ENCODE assay signal across 8 cellular contexts in the genomic region with DNA sequence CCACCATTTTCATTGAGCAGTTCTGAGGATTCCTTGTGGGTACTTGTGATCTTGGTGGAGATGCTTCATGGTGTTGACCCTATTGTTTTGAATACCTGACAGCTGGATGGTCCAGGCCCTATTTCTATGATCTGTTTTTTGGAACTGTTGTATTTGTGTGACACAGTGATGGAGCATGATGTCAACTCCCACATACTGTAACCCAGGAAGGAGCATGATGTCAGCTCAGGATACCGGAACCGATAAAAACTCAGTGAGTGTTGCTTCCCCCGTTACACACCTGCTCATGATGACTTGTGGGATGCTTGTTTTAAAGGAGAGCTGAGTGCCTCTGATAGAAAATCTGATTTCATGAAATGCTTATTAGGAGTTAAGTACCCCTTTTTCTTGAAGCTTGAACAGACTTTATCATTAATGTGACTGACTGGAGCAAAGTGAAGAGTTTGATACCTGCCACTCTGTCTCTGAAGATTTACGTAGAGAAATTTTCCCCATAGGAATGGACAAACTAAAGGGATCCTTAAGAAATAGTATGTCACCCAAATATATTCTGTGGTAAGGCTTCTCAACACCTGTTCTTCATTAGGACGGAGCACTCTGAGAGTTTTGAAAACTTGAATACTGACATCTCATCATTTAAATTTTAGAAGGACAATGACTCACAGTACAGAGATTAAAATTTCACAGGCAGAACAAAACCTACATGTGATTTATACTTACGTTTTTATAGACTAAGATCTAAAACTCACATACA. TPM values are rescaled to one million over a fixed set of nuclear protein-coding genes. Genes with fewer than 3 reads are reported as not detected.
DNase-seq lines count a peak whose midpoint lies in the region; ATAC-seq, FAIRE-seq and TF ChIP-seq lines count a peak whose summit lies in the region.
"Had no signal": no experiment of that assay in that cellular context is flagged by ENCODE, and none has a peak within 500 bp of the region (broad histone marks: within the 10 kb centered on the region; RNA-seq: fewer than 3 reads in every experiment).

No MANE protein-coding gene starts in this region.

- peak overlapping the region; percentile 88 for H3K4me2 ChIP-seq in keratinocyte (ENCODE audit: control insufficient read depth, extremely low read depth, insufficient read depth, low read depth, low read length)

- H3K9me1 ChIP-seq in keratinocyte (ENCODE audit: control insufficient read depth, extremely low read depth, insufficient read depth, low read length) = no peaks in the 10 kb centered on the region

- H3K9me3 ChIP-seq in Panc1 (ENCODE audit: control insufficient read depth, insufficient read depth, low read depth, low read length) = no peaks in the 10 kb centered on the region
- H3K9me3 ChIP-seq in keratinocyte (ENCODE audit: control insufficient read depth, low read depth, low read length) = no peaks in the 10 kb centered on the region

- TF ChIP-seq CTCF in Panc1 (IDR thresholded peaks at IDR 0.05) = no peak
- TF ChIP-seq CTCF in keratinocyte (optimal IDR thresholded peaks at IDR 0.05 in 1 of 3, IDR thresholded peaks at IDR 0.05 in 1 of 3, conservative IDR thresholded peaks at IDR 0.05 in 1 of 3; ENCODE audit: extremely low read depth in 1 of 3, insufficient read depth in 2 of 3, low read length in 3 of 3) = no peak

- H3K4me1 ChIP-seq in Panc1 (ENCODE audit: control insufficient read depth, insufficient read depth, low read length) (peaks cover 39% of the 10 kb centered on the region), keratinocyte (ENCODE audit: control insufficient read depth, extremely low read depth, insufficient read depth, low read length) (peaks cover 47% of the 10 kb centered on the region)

- FAIRE-seq in keratinocyte (lab: Jason Lieb, UNC) = peak; percentile 13

- H3K4me1 Mint-ChIP-seq in activated naive CD8-positive, alpha-beta T cell (ENCODE audit: low read depth) = peaks cover 79% of the 10 kb centered on the region
- H3K4me1 Mint-ChIP-seq in stimulated activated naive CD8-positive, alpha-beta T cell treated with anti-CD3 and anti-CD28 coated beads, Interleukin-15, amount 100 ng/mL, for 72 hours = peaks cover 74% of the 10 kb centered on the region

- CTCF ChIA-PET in Panc1 (lab: Charles Lee) = interaction anchor here (1.2 kb wide), 1 partner anchor 53 kb away, joined by 5 read pairs; no protein-coding TSS in a partner anchor

- no peak for DNase-seq in Panc1 (ENCODE audit: low read depth, low spot score)
- no peak for DNase-seq in keratinocyte (ENCODE audit: low read depth, low spot score)
- DNase-seq in stimulated activated naive CD8-positive, alpha-beta T cell treated with anti-CD3 and anti-CD28 coated beads, Interleukin-15, amount 100 ng/mL, for 72 hours = peak in 1 of 2 donors; percentile 17
- DNase-seq in stimulated activated CD8-positive, alpha-beta memory T cell treated with anti-CD3 and anti-CD28 coated beads, Interleukin-4, amount 100 ng/mL, for 48 hours = no peak
- DNase-seq in T-helper 9 cell = no peak
- DNase-seq in EL = no peak
- DNase-seq: NCI-H1694 had no signal

- peaks cover 64% of the 10 kb centered on the region for H3K79me2 ChIP-seq in keratinocyte (ENCODE audit: control insufficient read depth, insufficient read depth, low read length)

- BruUV-seq in Panc1 (replicated peaks; lab: Mats Ljungman, UMichigan) = no TSS peak

- H3K27ac ChIP-seq in Panc1 (ENCODE audit: low read length) = peak overlapping the region; percentile 89
- H3K27ac ChIP-seq in keratinocyte (ENCODE audit: control insufficient read depth, insufficient read depth, low read length) = peak overlapping the region; percentile 82

- dilution Hi-C loops in keratinocyte (cut with MboI; ENCODE audit: extremely low pct_ligation_motif_present, low sequenced_read_pairs) = no loop called here

- no peaks in the 10 kb centered on the region for H3K27me3 Mint-ChIP-seq in activated naive CD8-positive, alpha-beta T cell
- H3K27me3 Mint-ChIP-seq in stimulated activated naive CD8-positive, alpha-beta T cell treated with anti-CD3 and anti-CD28 coated beads, Interleukin-15, amount 100 ng/mL, for 72 hours = no peaks in the 10 kb centered on the region

- H3K9me3 Mint-ChIP-seq in activated naive CD8-positive, alpha-beta T cell (ENCODE audit: low read depth) = no peaks in the 10 kb centered on the region
- H3K9me3 Mint-ChIP-seq in stimulated activated naive CD8-positive, alpha-beta T cell treated with anti-CD3 and anti-CD28 coated beads, Interleukin-15, amount 100 ng/mL, for 72 hours = peaks cover 0 to 2% of the 10 kb centered on the region in 2 donors

- H3K36me3 ChIP-seq in Panc1 (ENCODE audit: control insufficient read depth, insufficient read depth, low read length) = 0 out of 2 replicates have a peak, but pooled peaks cover 2% of the 10 kb centered on the region
- H3K36me3 ChIP-seq in keratinocyte (ENCODE audit: control insufficient read depth in 2 of 2, extremely low read depth in 1 of 2, insufficient read depth in 2 of 2, low read length in 2 of 2) = peaks cover 19 to 25% of the 10 kb centered on the region in 2 experiments

- H3K9ac ChIP-seq in keratinocyte (ENCODE audit: control insufficient read depth, extremely low read depth, insufficient read depth, low read length) = peak overlapping the region; percentile 71

- intact Hi-C loops in Panc1 (cut with micrococcal nuclease; ENCODE audit: unreplicated experiment) = no loop called here

- peaks cover 14% of the 10 kb centered on the region for H3K36me3 Mint-ChIP-seq in activated naive CD8-positive, alpha-beta T cell

- in situ Hi-C loops in Panc1 (cut with HindIII; ENCODE audit: low pct_unique_long_range_greater_than_20kb, low sequenced_read_pairs) = no loop called here

- no peak overlapping the region for H2AFZ ChIP-seq in keratinocyte (ENCODE audit: control insufficient read depth, low read length)

- H3K27ac Mint-ChIP-seq in activated naive CD8-positive, alpha-beta T cell = peak overlapping the region; percentile 99
- H3K27ac Mint-ChIP-seq in stimulated activated naive CD8-positive, alpha-beta T cell treated with anti-CD3 and anti-CD28 coated beads, Interleukin-15, amount 100 ng/mL, for 72 hours = peak overlapping the region; percentile 98

- H4K20me1 ChIP-seq in keratinocyte (ENCODE audit: control insufficient read depth, extremely low read depth, insufficient read depth, low read length) = no peaks in the 10 kb centered on the region

- H3K27me3 ChIP-seq in Panc1 (ENCODE audit: control insufficient read depth, insufficient read depth, low read length) = no peaks in the 10 kb centered on the region
- no peaks in the 10 kb centered on the region for H3K27me3 ChIP-seq in keratinocyte (ENCODE audit: control insufficient read depth, extremely low read depth, insufficient read depth, low read length)

- H3K4me3 ChIP-seq in Panc1 (ENCODE audit: low read depth in 2 of 2, low read length in 2 of 2) = no peak overlapping the region
- no peak overlapping the region for H3K4me3 ChIP-seq in keratinocyte (ENCODE audit: control insufficient read depth in 2 of 3, extremely low read depth in 1 of 3, insufficient read depth in 2 of 3, low read depth in 1 of 3, low read length in 3 of 3)

- ATAC-seq in Panc1 = no peak
- peak; percentile 60 for ATAC-seq in stimulated activated naive CD8-positive, alpha-beta T cell treated with anti-CD3 and anti-CD28 coated beads, Interleukin-15, amount 100 ng/mL, for 72 hours

- POLR2A ChIA-PET in Panc1 (lab: Charles Lee) = no interaction called here

- H3K4me3 Mint-ChIP-seq in activated naive CD8-positive, alpha-beta T cell = peak overlapping the region; percentile 67
- peak overlapping the region; percentile 79 to 80 for H3K4me3 Mint-ChIP-seq in stimulated activated naive CD8-positive, alpha-beta T cell treated with anti-CD3 and anti-CD28 coated beads, Interleukin-15, amount 100 ng/mL, for 72 hours

RNA-seq across cellular contexts. Expression of a gene that starts 45.3 kb away (rescaled TPM):
- 46.7 TPM for total RNA-seq in Panc1 (2021; ENCODE audit: unreplicated experiment)
- polyA plus RNA-seq in Panc1 (2012; ENCODE audit: insufficient read length) = 34.0 TPM
- polyA plus RNA-seq in keratinocyte = 17.9 to 41.1 TPM (median 34.9 TPM) in 3 replicates
- 24.1 TPM for polyA plus RNA-seq in keratinocyte (2011; ENCODE audit: low read depth)
- 15.0 and 25.8 TPM in 2 replicates for polyA plus RNA-seq in keratinocyte (2011; cell fraction: cytosol; rRNA removed)
- polyA plus RNA-seq in keratinocyte (2011; cell fraction: nucleus; rRNA removed) = 36.8 and 40.9 TPM in 2 replicates
- polyA plus RNA-seq in keratinocyte (2012; ENCODE audit: low replicate concordance) = 19.3 and 38.7 TPM in 2 replicates
- 45.2 to 76.7 TPM (median 75.1 TPM) in 3 replicates for polyA minus RNA-seq in keratinocyte
- 38.2 TPM for polyA minus RNA-seq in keratinocyte (2011; cell fraction: cytosol; rRNA and poly(A)+ RNA removed)
- polyA minus RNA-seq in keratinocyte (2011; cell fraction: nucleus; rRNA and poly(A)+ RNA removed) = 59.4 and 96.9 TPM in 2 replicates
